ENCODE assay signal across 8 cellular contexts in genomic region chr14:76761198-76761848, GRCh38. TPM values are rescaled to one million over a fixed set of nuclear protein-coding genes. Genes with fewer than 3 reads are reported as not detected.
DNase-seq lines count a peak whose midpoint lies in the region; TF ChIP-seq lines count a peak whose summit lies in the region.

Gene VASH1, plus strand, starts transcription at chr14:76761468. Its CDS starts 1,354 bp downstream, at chr14:76762822.

- no peaks in the 10 kb centered on the region for H3K79me2 ChIP-seq in H9 (ENCODE audit: insufficient read depth, low read length)
- H3K79me2 ChIP-seq in smooth muscle cell (ENCODE audit: low read depth): peaks cover 46% of the 10 kb centered on the region

- H2BK12ac ChIP-seq in H9 (ENCODE audit: insufficient read length, low read depth, low read length): no peak within 1 kb of the TSS

- H4K5ac ChIP-seq in H9 (ENCODE audit: insufficient read length, low read depth, low read length): no peak within 1 kb of the TSS

- no peak within 1 kb of the TSS for H3K56ac ChIP-seq in H9 (ENCODE audit: insufficient read length, low read depth, low read length)

- H3K4me1 ChIP-seq in H9 (ENCODE audit: insufficient read depth, low read length): no peaks in the 10 kb centered on the region
- H3K4me1 ChIP-seq in smooth muscle cell (ENCODE audit: low read depth): peaks cover 17% of the 10 kb centered on the region

- no peak within 1 kb of the TSS for H3K23ac ChIP-seq in H9 (ENCODE audit: insufficient read length, low read depth, low read length)

- H4K20me1 ChIP-seq in H9 (ENCODE audit: control insufficient read depth, insufficient read depth, insufficient read length) (no peaks in the 10 kb centered on the region), smooth muscle cell (ENCODE audit: low read depth) (peaks cover 27% of the 10 kb centered on the region)

- H3K36me3 ChIP-seq in smooth muscle cell (ENCODE audit: low read depth): no peaks in the 10 kb centered on the region

- no peak within 1 kb of the TSS for H2BK15ac ChIP-seq in H9 (ENCODE audit: low read depth, low read length)

- no peaks in the 10 kb centered on the region; a peak in 1 of 5 replicates for H3K9me3 Mint-ChIP-seq in H9

- TF ChIP-seq CTCF in GM10266 (IDR thresholded peaks at IDR 0.05; ENCODE audit: control insufficient read depth, insufficient read depth, low read depth, missing control alignments): no peak
- no peak for TF ChIP-seq CTCF in H9 (conservative IDR thresholded peaks at IDR 0.05)
- no peak for TF ChIP-seq CTCF in smooth muscle cell (IDR thresholded peaks at IDR 0.05; ENCODE audit: borderline replicate concordance, insufficient read depth, poor library complexity, severe bottlenecking)

- H3K27me3 ChIP-seq in H9 (ENCODE audit: insufficient read depth, low read length) (peaks cover 26% of the 10 kb centered on the region), smooth muscle cell (ENCODE audit: low read depth) (no peaks in the 10 kb centered on the region)

- H3K27ac ChIP-seq in H9 (ENCODE audit: insufficient read length, low read depth, low read length) (no peak within 1 kb of the TSS), smooth muscle cell (ENCODE audit: low read depth) (peak within 1 kb of the TSS; percentile 95)

- H3T11ph ChIP-seq in H9 (ENCODE audit: low read length): no peak within 1 kb of the TSS

- H2AK5ac ChIP-seq in H9 (ENCODE audit: insufficient read length, low read length): no peak within 1 kb of the TSS

- H3K23me2 ChIP-seq in H9 (ENCODE audit: insufficient read length, low read depth, low read length, poor library complexity, severe bottlenecking): peaks cover 14% of the 10 kb centered on the region

- peaks cover 0 to 3% (median 0%) of the 10 kb centered on the region in 3 experiments; a peak in 3 of 7 replicates for H3K36me3 Mint-ChIP-seq in H9 (ENCODE audit: insufficient read depth in 1 of 3, low read depth in 3 of 3)

- H3K4me3 Mint-ChIP-seq in H9: peak within 1 kb of the TSS; percentile 72 to 88

- H3K14ac ChIP-seq in H9 (ENCODE audit: insufficient read depth, low read length): peak within 1 kb of the TSS; percentile 70

- H2AFZ ChIP-seq in H9 (ENCODE audit: low read length): no peak within 1 kb of the TSS
- peak within 1 kb of the TSS; percentile 88 for H2AFZ ChIP-seq in smooth muscle cell (ENCODE audit: low read depth)

- H4K91ac ChIP-seq in H9 (ENCODE audit: insufficient read length, low read depth, low read length): no peak within 1 kb of the TSS

- H3K9me3 ChIP-seq in H9 (ENCODE audit: control insufficient read depth, low read depth, low read length): no peaks in the 10 kb centered on the region
- no peaks in the 10 kb centered on the region for H3K9me3 ChIP-seq in smooth muscle cell (replicated peaks; ENCODE audit: low read depth)

- no peak within 1 kb of the TSS for H2BK5ac ChIP-seq in H9 (ENCODE audit: insufficient read length, low read length)

- no peak within 1 kb of the TSS for H3K9ac ChIP-seq in H9 (ENCODE audit: extremely low read depth, insufficient read length, low read length)
- peak within 1 kb of the TSS; percentile 97 for H3K9ac ChIP-seq in smooth muscle cell (ENCODE audit: low read depth)

- no CpG with 5 or more reads among the region's 76 CpGs for WGBS in H9 (ENCODE audit: extremely low coverage, insufficient read length, low lambda C conversion rate)
- WGBS in smooth muscle cell (ENCODE audit: low lambda C conversion rate): 0% methylated on average over 38 of the region's 76 CpGs

- DNase-seq in GM10266 (ENCODE audit: extremely low spot score): peak; percentile 93
- peak; percentile 65 for DNase-seq in H9
- peak; percentile 35 for DNase-seq in NAMALWA (ENCODE audit: low spot score)
- peak; percentile 14 to 32 (median 28) for DNase-seq in activated CD4-positive, CD25-positive, alpha-beta regulatory T cell (lab: John Stamatoyannopoulos, UW)
- peak; percentile 87 for DNase-seq in cerebellum (ENCODE audit: low spot score)
- DNase-seq in islet precursor cell: peak; percentile 88
- peak; percentile 71 for DNase-seq in smooth muscle cell (lab: John Stamatoyannopoulos, UW; ENCODE audit: unreplicated experiment)
- DNase-seq in NCI-H187 treated with DMSO at 0.1 percent for 48 hours (lab: John Stamatoyannopoulos, UW): no peak

- no peak within 1 kb of the TSS for H4K8ac ChIP-seq in H9 (replicated peaks; ENCODE audit: insufficient read length, low read depth, low read length)

- peaks cover 80% of the 10 kb centered on the region for H3K27me3 Mint-ChIP-seq in H9 (ENCODE audit: low read depth)

- peak within 1 kb of the TSS; percentile 94 for H3K4me3 ChIP-seq in smooth muscle cell

- H3K4ac ChIP-seq in H9 (ENCODE audit: low read depth, low read length): no peak within 1 kb of the TSS

- peak within 1 kb of the TSS in 1 of 3 experiments; percentile 35; a peak in 1 of 7 replicates for H3K27ac Mint-ChIP-seq in H9

- H2BK20ac ChIP-seq in H9 (ENCODE audit: low read depth, low read length, poor library complexity, severe bottlenecking): no peak within 1 kb of the TSS

- no peak within 1 kb of the TSS for H2BK120ac ChIP-seq in H9 (ENCODE audit: low read depth, low read length, poor library complexity, severe bottlenecking)

- H3K18ac ChIP-seq in H9 (ENCODE audit: insufficient read length, low read depth, low read length): no peak within 1 kb of the TSS

- no peaks in the 10 kb centered on the region for H3K79me1 ChIP-seq in H9 (ENCODE audit: insufficient read depth, low read depth, low read length, poor library complexity, severe bottlenecking)

- H3K4me1 Mint-ChIP-seq in H9: peaks cover 11 to 14% of the 10 kb centered on the region in 2 experiments

- H3F3A ChIP-seq in smooth muscle cell (ENCODE audit: low read depth): peaks cover 6% of the 10 kb centered on the region

- H3K4me2 ChIP-seq in H9 (ENCODE audit: insufficient read depth, insufficient read length, low read length) (peak within 1 kb of the TSS; percentile 39), smooth muscle cell (peak within 1 kb of the TSS; percentile 84)

RNA-seq across cellular contexts. Expression of gene VASH1, which starts in this region (rescaled TPM):
- 5.8 and 6.2 TPM in 2 replicates for total RNA-seq in H9 (2021)
- 35.5 TPM for total RNA-seq in cerebellum
- 23.8 and 25.0 TPM in 2 replicates for total RNA-seq in smooth muscle cell
- polyA plus RNA-seq in smooth muscle cell: 30.7 and 39.3 TPM in 2 replicates
